ENCODE assay signal across 8 cellular contexts in the genomic region with DNA sequence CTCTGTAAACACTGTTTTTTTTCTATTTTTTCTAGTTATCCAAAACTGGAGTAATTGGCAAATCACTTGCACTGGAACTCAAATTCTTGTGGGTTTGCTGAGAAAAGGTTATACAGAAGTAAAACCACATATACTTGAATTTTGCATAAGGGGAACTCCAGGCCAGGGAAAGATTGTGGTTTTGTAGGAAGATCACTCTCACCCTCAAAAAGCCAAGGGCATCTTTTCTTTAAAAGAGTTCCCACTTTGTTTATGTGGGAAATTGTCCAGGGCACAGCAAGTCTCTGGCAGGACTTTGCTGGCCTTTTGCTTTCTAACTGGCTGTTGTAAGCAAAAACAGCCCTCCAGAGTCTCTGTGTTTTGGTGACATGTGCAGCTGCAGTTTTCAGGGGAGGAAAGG.
DNase-seq lines count a peak whose midpoint lies in the region; ATAC-seq and TF ChIP-seq lines count a peak whose summit lies in the region.

No MANE protein-coding gene starts in this region.

- no peak for TF ChIP-seq CTCF in fibroblast of pulmonary artery (IDR thresholded peaks at IDR 0.05; ENCODE audit: low read length, missing control alignments)

- ATAC-seq in GM18511 (IDR thresholded peaks at IDR 0.05; ENCODE audit: unreplicated experiment) (peak; percentile 90), HG02642 (IDR thresholded peaks at IDR 0.05; ENCODE audit: poor library complexity, unreplicated experiment) (peak; percentile 87)
- ATAC-seq in stimulated activated naive CD8-positive, alpha-beta T cell treated with anti-CD3 and anti-CD28 coated beads, Interleukin-15, amount 100 ng/mL, for 72 hours = peak; percentile 31

- no peak overlapping the region for H3K4me3 ChIP-seq in fibroblast of pulmonary artery (replicated peaks; ENCODE audit: low read depth, low read length)

- H3K27me3 Mint-ChIP-seq in stimulated activated naive CD8-positive, alpha-beta T cell treated with anti-CD3 and anti-CD28 coated beads, Interleukin-15, amount 100 ng/mL, for 72 hours = peaks cover 10% of the 10 kb centered on the region

- peak; percentile 67 for DNase-seq in NOMO-1 treated with dmso at 0.1 percent for 144 hours (lab: John Stamatoyannopoulos, UW; ENCODE audit: unreplicated experiment)
- peak; percentile 90 for DNase-seq in fibroblast of pulmonary artery (ENCODE audit: low read depth)
- no peak for DNase-seq in stimulated activated naive CD8-positive, alpha-beta T cell treated with anti-CD3 and anti-CD28 coated beads, Interleukin-15, amount 100 ng/mL, for 72 hours
- no peak for DNase-seq in NCI-H1436 treated with DMSO at 0.1 percent for 48 hours (lab: John Stamatoyannopoulos, UW)
- no peak for DNase-seq in NCI-H1092 treated with DMSO at 0.1 percent for 48 hours (lab: John Stamatoyannopoulos, UW)
- no peak for DNase-seq in stimulated activated CD8-positive, alpha-beta memory T cell treated with anti-CD3 and anti-CD28 coated beads, Interleukin-4, amount 100 ng/mL, for 48 hours

- peak overlapping the region; percentile 39 to 47 for H3K4me3 Mint-ChIP-seq in stimulated activated naive CD8-positive, alpha-beta T cell treated with anti-CD3 and anti-CD28 coated beads, Interleukin-15, amount 100 ng/mL, for 72 hours

- H3K27ac Mint-ChIP-seq in stimulated activated naive CD8-positive, alpha-beta T cell treated with anti-CD3 and anti-CD28 coated beads, Interleukin-15, amount 100 ng/mL, for 72 hours = no peak overlapping the region

- peaks cover 34% of the 10 kb centered on the region for H3K4me1 Mint-ChIP-seq in stimulated activated naive CD8-positive, alpha-beta T cell treated with anti-CD3 and anti-CD28 coated beads, Interleukin-15, amount 100 ng/mL, for 72 hours

- H3K9me3 Mint-ChIP-seq in stimulated activated naive CD8-positive, alpha-beta T cell treated with anti-CD3 and anti-CD28 coated beads, Interleukin-15, amount 100 ng/mL, for 72 hours = no peaks in the 10 kb centered on the region

Comparison
In these comparisons a context has a peak if more than half of its experiments do, and no peak if none do; other contexts are left out.
1. ATAC-seq: peak in every context shown above with its lines; median percentile 90 in GM18511; 87 in HG02642; 31 in stimulated activated naive CD8-positive, alpha-beta T cell treated with anti-CD3 and anti-CD28 coated beads, Interleukin-15, amount 100 ng/mL, for 72 hours.
2. DNase-seq: peak in NOMO-1 treated with dmso at 0.1 percent for 144 hours (single experiment) and fibroblast of pulmonary artery (single experiment); none in stimulated activated naive CD8-positive, alpha-beta T cell treated with anti-CD3 and anti-CD28 coated beads, Interleukin-15, amount 100 ng/mL, for 72 hours (0 of 2), NCI-H1436 treated with DMSO at 0.1 percent for 48 hours (single experiment), NCI-H1092 treated with DMSO at 0.1 percent for 48 hours (single experiment) and stimulated activated CD8-positive, alpha-beta memory T cell treated with anti-CD3 and anti-CD28 coated beads, Interleukin-4, amount 100 ng/mL, for 48 hours (single experiment).